19 cellular contexts compared by ENCODE assay signal in the genomic region with DNA sequence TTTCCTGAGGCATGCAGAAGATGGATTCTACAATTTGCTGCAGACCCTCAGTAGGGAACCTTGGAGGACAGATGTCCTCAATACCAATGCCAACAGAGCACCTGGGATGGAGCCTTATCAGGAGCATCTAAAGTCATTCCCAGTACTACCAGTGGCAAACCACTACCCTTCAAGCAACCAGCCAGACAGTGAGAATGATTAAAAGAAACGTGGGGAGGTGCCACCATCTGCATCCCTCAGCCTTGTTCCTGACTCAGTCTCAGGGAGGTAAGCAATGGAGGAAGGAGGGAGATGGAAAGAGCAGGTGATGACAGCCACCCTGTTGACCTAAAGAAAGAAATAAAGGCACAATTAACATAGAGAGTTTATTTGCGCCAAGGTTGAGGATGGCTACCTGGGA.
DNase-seq lines count a peak whose midpoint lies in the region; ATAC-seq and TF ChIP-seq lines count a peak whose summit lies in the region.
"Had no signal": no experiment of that assay in that cellular context is flagged by ENCODE, and none has a peak within 500 bp of the region (broad histone marks: within the 10 kb centered on the region; RNA-seq: fewer than 3 reads in every experiment).

No MANE protein-coding gene starts in this region.

- no peak for TF ChIP-seq CTCF in SU-DHL-6 (IDR thresholded peaks at IDR 0.05; ENCODE audit: insufficient read depth, low read length, poor library complexity, severe bottlenecking)

- no peak for DNase-seq in activated naive CD4-positive, alpha-beta T cell treated with Interleukin-2 at 50 U/mL for 16 hours
- DNase-seq in MG63 (no peak), ACHN (no peak)
- DNase-seq: activated naive CD8-positive, alpha-beta T cell treated with anti-CD3 and anti-CD28 coated beads, Interleukin-2, amount 50 U/mL, for 24 hours; GF-D8; left ventricle myocardium inferior; NCI-H1105; NCI-H69; PC-3; thyroid gland had no signal

- H3K9ac ChIP-seq in BLaER1 treated with 17β-estradiol and CSF1 and Interleukin-3, amounts not matched to agents 10 nM and 100 nM = no peak overlapping the region
- H3K9ac ChIP-seq in SU-DHL-6 (ENCODE audit: low read length) = peak overlapping the region; percentile 62

- H3K36me3 ChIP-seq in BLaER1 treated with 17β-estradiol and CSF1 and Interleukin-3, amounts not matched to agents 10 nM and 100 nM = no peaks in the 10 kb centered on the region
- H3K36me3 ChIP-seq in SU-DHL-6 (ENCODE audit: low read length) (0 out of 2 replicates have a peak, but pooled peaks cover 3% of the 10 kb centered on the region), MG63 (no peaks in the 10 kb centered on the region)
- H3K36me3 ChIP-seq: breast epithelium, left ventricle myocardium inferior, SJSA1, thyroid gland had no signal

- no peaks in the 10 kb centered on the region for H3K9me2 ChIP-seq in SU-DHL-6 (replicated peaks; ENCODE audit: insufficient read depth, low read length)

- H2AFZ ChIP-seq in SU-DHL-6 (ENCODE audit: low read depth, low read length, severe bottlenecking) = no peak overlapping the region

- H3F3A ChIP-seq in SU-DHL-6 (ENCODE audit: insufficient read depth) = peaks cover 55% of the 10 kb centered on the region

- no peaks in the 10 kb centered on the region for H3K27me3 ChIP-seq in BLaER1 treated with 17β-estradiol and CSF1 and Interleukin-3, amounts not matched to agents 10 nM and 100 nM
- H3K27me3 ChIP-seq in SU-DHL-6 (ENCODE audit: low read length) (no peaks in the 10 kb centered on the region), MG63 (no peaks in the 10 kb centered on the region)
- H3K27me3 ChIP-seq: breast epithelium, SJSA1, thyroid gland had no signal

- ATAC-seq in GM19395 (IDR thresholded peaks at IDR 0.05; ENCODE audit: unreplicated experiment) = peak; percentile 12
- peak; percentile 1 for ATAC-seq in HG03045 (IDR thresholded peaks at IDR 0.05; ENCODE audit: unreplicated experiment)
- no peak for ATAC-seq in GM18861 (IDR thresholded peaks at IDR 0.05; ENCODE audit: unreplicated experiment)
- ATAC-seq: activated T-helper 17 cell treated with anti-CD3 and anti-CD28 coated beads, Interleukin-2, amount 50 U/mL, for 72 hours; PC-3 had no signal

- in situ Hi-C loops in ACHN (cut with HindIII; ENCODE audit: low pct_ligation_motif_present, low pct_unique_long_range_greater_than_20kb, low sequenced_read_pairs) = no loop called here

- no peak overlapping the region for H3K4me3 ChIP-seq in BLaER1 treated with 17β-estradiol and CSF1 and Interleukin-3, amounts not matched to agents 10 nM and 100 nM
- H3K4me3 ChIP-seq in SU-DHL-6 (ENCODE audit: insufficient read depth, low read length, poor library complexity, severe bottlenecking) (peak overlapping the region; percentile 21), MG63 (no peak overlapping the region)
- H3K4me3 ChIP-seq: breast epithelium, left ventricle myocardium inferior, SJSA1, thyroid gland had no signal

- H3K4me2 ChIP-seq in BLaER1 treated with 17β-estradiol and CSF1 and Interleukin-3, amounts not matched to agents 10 nM and 100 nM = peak overlapping the region; percentile 6 to 72 (median 58); a peak in 19 of 22 replicates
- H3K4me2 ChIP-seq in SU-DHL-6 (ENCODE audit: low read depth, low read length, poor library complexity, severe bottlenecking) = peak overlapping the region; percentile 60

- H3K4me1 ChIP-seq in BLaER1 treated with 17β-estradiol and CSF1 and Interleukin-3, amounts not matched to agents 10 nM and 100 nM = peaks cover 6 to 46% (median 32%) of the 10 kb centered on the region in 10 experiments; a peak in 19 of 20 replicates
- H3K4me1 ChIP-seq: breast epithelium, left ventricle myocardium inferior, SJSA1, thyroid gland had no signal

- H4K20me1 ChIP-seq in BLaER1 treated with 17β-estradiol and CSF1 and Interleukin-3, amounts not matched to agents 10 nM and 100 nM = no peaks in the 10 kb centered on the region
- H4K20me1 ChIP-seq in SU-DHL-6 (ENCODE audit: low read depth, low read length) = no peaks in the 10 kb centered on the region

- no peaks in the 10 kb centered on the region for H3K79me2 ChIP-seq in SU-DHL-6 (ENCODE audit: insufficient read depth, low read length)

- no peaks in the 10 kb centered on the region; a peak in 1 of 22 replicates for H3K9me3 ChIP-seq in BLaER1 treated with 17β-estradiol and CSF1 and Interleukin-3, amounts not matched to agents 10 nM and 100 nM (replicated peaks in 1 of 11)
- no peaks in the 10 kb centered on the region for H3K9me3 ChIP-seq in SU-DHL-6 (ENCODE audit: insufficient read depth, low read length)
- no peaks in the 10 kb centered on the region for H3K9me3 ChIP-seq in MG63
- H3K9me3 ChIP-seq: breast epithelium, SJSA1, thyroid gland had no signal

- peak overlapping the region in 6 of 11 experiments; percentile 1 to 51 (median 14); a peak in 10 of 22 replicates for H3K27ac ChIP-seq in BLaER1 treated with 17β-estradiol and CSF1 and Interleukin-3, amounts not matched to agents 10 nM and 100 nM
- H3K27ac ChIP-seq in SU-DHL-6 (ENCODE audit: low read depth, low read length) = peak overlapping the region; percentile 100
- H3K27ac ChIP-seq: breast epithelium, C4-2B, left ventricle myocardium inferior, SJSA1, thyroid gland had no signal
